7 cellular contexts compared by ENCODE assay signal in the genomic region with DNA sequence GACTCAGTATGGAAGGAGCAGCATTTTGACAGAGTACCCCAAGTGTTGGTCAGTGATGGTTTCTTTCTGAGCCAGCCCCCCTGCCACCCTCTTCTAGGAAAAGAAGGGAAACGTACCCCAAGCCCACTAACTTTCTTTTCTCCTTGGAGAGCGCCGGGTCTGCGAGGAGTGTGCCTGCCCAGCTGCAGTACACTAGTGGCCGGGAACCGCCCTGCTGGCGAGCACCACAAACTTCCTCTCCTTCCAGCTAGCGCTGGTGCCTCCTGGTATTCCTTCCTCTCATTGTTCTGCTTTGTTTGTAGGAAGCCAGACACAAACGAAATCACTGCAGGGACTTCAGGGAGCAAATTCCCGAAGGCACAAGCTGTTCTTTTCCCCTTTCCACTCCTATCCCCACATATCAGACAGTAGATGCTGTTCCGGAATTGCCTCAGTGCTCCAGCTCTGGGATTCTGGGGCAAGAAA. TPM values are rescaled to one million over a fixed set of nuclear protein-coding genes. Genes with fewer than 3 reads are reported as not detected.
DNase-seq lines count a peak whose midpoint lies in the region; ATAC-seq and TF ChIP-seq lines count a peak whose summit lies in the region.

No MANE protein-coding gene starts in this region.

- no peak overlapping the region for H3T11ph ChIP-seq in H9 (ENCODE audit: low read length)

- H3K4me3 Mint-ChIP-seq in H9: peak overlapping the region; percentile 56 to 88

- no CpG with 5 or more reads among the region's 11 CpGs for WGBS in H9 (ENCODE audit: extremely low coverage, insufficient read length, low lambda C conversion rate)

- no peak overlapping the region for H2BK5ac ChIP-seq in H9 (ENCODE audit: insufficient read length, low read length)

- no peaks in the 10 kb centered on the region for H3K9me2 ChIP-seq in PC-3 (replicated peaks; ENCODE audit: low read length)

- no peak overlapping the region for H2BK120ac ChIP-seq in H9 (ENCODE audit: low read depth, low read length, poor library complexity, severe bottlenecking)

- intact Hi-C loops in PC-3 (cut with micrococcal nuclease): loop anchor here (5.0 to 10.0 kb wide), 3 partner anchors 47 to 839 kb away; no protein-coding TSS in a partner anchor

- CTCF ChIA-PET in PC-3 (lab: Charles Lee): no interaction called here

- H2AFZ ChIP-seq in H9 (ENCODE audit: low read length) (no peak overlapping the region), PC-3 (ENCODE audit: low read length) (peak overlapping the region; percentile 76)

- peak; percentile 69 for DNase-seq in H9
- DNase-seq in PC-3: peak; percentile 56
- peak; percentile 10 for DNase-seq in fibroblast of the conjunctiva (ENCODE audit: low read depth)
- DNase-seq in occipital lobe (lab: John Stamatoyannopoulos, UW): peak; percentile 8

- H3K36me3 ChIP-seq in PC-3 (ENCODE audit: low read depth, low read length): no peaks in the 10 kb centered on the region

- H3K79me2 ChIP-seq in H9 (ENCODE audit: insufficient read depth, low read length): no peaks in the 10 kb centered on the region
- H3K79me2 ChIP-seq in PC-3 (ENCODE audit: low read length): no peaks in the 10 kb centered on the region

- H2AK5ac ChIP-seq in H9 (ENCODE audit: insufficient read length, low read length): no peak overlapping the region

- H3K18ac ChIP-seq in H9 (ENCODE audit: insufficient read length, low read depth, low read length): no peak overlapping the region

- H3K27ac ChIP-seq in H9 (ENCODE audit: insufficient read length, low read depth, low read length): no peak overlapping the region
- H3K27ac ChIP-seq in PC-3 (ENCODE audit: low read length): no peak overlapping the region

- no peak overlapping the region for H3K56ac ChIP-seq in H9 (ENCODE audit: insufficient read length, low read depth, low read length)

- no peaks in the 10 kb centered on the region for H3K79me1 ChIP-seq in H9 (ENCODE audit: insufficient read depth, low read depth, low read length, poor library complexity, severe bottlenecking)

- H4K20me1 ChIP-seq in H9 (ENCODE audit: control insufficient read depth, insufficient read depth, insufficient read length) (peaks cover 2% of the 10 kb centered on the region), PC-3 (ENCODE audit: low read length) (no peaks in the 10 kb centered on the region)

- H3K27me3 Mint-ChIP-seq in H9 (ENCODE audit: low read depth): peaks cover 97% of the 10 kb centered on the region

- H3K23ac ChIP-seq in H9 (ENCODE audit: insufficient read length, low read depth, low read length): no peak overlapping the region

- no peak overlapping the region for H3K14ac ChIP-seq in H9 (ENCODE audit: insufficient read depth, low read length)

- H3K23me2 ChIP-seq in H9 (ENCODE audit: insufficient read length, low read depth, low read length, poor library complexity, severe bottlenecking): peaks cover 18% of the 10 kb centered on the region

- no peak overlapping the region for H4K91ac ChIP-seq in H9 (ENCODE audit: insufficient read length, low read depth, low read length)

- H3K4me1 ChIP-seq in H9 (ENCODE audit: insufficient read depth, low read length) (no peaks in the 10 kb centered on the region), PC-3 (ENCODE audit: insufficient read depth, low read length) (no peaks in the 10 kb centered on the region)

- H3K27me3 ChIP-seq in H9 (ENCODE audit: insufficient read depth, low read length) (peaks cover 48% of the 10 kb centered on the region), PC-3 (ENCODE audit: low read length) (peaks cover 88% of the 10 kb centered on the region)

- H2BK12ac ChIP-seq in H9 (ENCODE audit: insufficient read length, low read depth, low read length): no peak overlapping the region

- POLR2A ChIA-PET in PC-3 (lab: Charles Lee; ENCODE audit: unreplicated experiment): no interaction called here

- peaks cover 0 to 1% of the 10 kb centered on the region in 2 experiments; a peak in 2 of 5 replicates for H3K9me3 Mint-ChIP-seq in H9

- H3K4me1 Mint-ChIP-seq in H9: peaks cover 23 to 27% of the 10 kb centered on the region in 2 experiments

- no peak overlapping the region for H4K5ac ChIP-seq in H9 (ENCODE audit: insufficient read length, low read depth, low read length)

- ATAC-seq in PC-3 (peak; percentile 37), GM21723 (IDR thresholded peaks at IDR 0.05; ENCODE audit: unreplicated experiment) (no peak), GM19328 (IDR thresholded peaks at IDR 0.05; ENCODE audit: unreplicated experiment) (no peak), HG02970 (IDR thresholded peaks at IDR 0.05; ENCODE audit: low FRiP score, unreplicated experiment) (no peak)

- peak; percentile 52; the same call in 2 of the 3 replicates for TF ChIP-seq CTCF in H9 (conservative IDR thresholded peaks at IDR 0.05)
- no peak for TF ChIP-seq CTCF in PC-3 (conservative IDR thresholded peaks at IDR 0.05; ENCODE audit: low read depth, low read length)

- H3K27ac Mint-ChIP-seq in H9: no peak overlapping the region

- peaks cover 0 to under 1% (median 0%) of the 10 kb centered on the region in 3 experiments; a peak in 3 of 7 replicates for H3K36me3 Mint-ChIP-seq in H9 (ENCODE audit: insufficient read depth in 1 of 3, low read depth in 3 of 3)

- H3F3A ChIP-seq in PC-3 (ENCODE audit: low read length, unreplicated experiment): no peaks in the 10 kb centered on the region

- H4K8ac ChIP-seq in H9 (replicated peaks; ENCODE audit: insufficient read length, low read depth, low read length): no peak overlapping the region

- no peak overlapping the region for H3K4ac ChIP-seq in H9 (ENCODE audit: low read depth, low read length)

- BruUV-seq in PC-3 (replicated peaks; lab: Mats Ljungman, UMichigan): no TSS peak

- H3K9me3 ChIP-seq in H9 (ENCODE audit: control insufficient read depth, low read depth, low read length) (no peaks in the 10 kb centered on the region), PC-3 (ENCODE audit: low read length) (no peaks in the 10 kb centered on the region)

- no peak overlapping the region for H2BK20ac ChIP-seq in H9 (ENCODE audit: low read depth, low read length, poor library complexity, severe bottlenecking)

- H3K4me2 ChIP-seq in H9 (ENCODE audit: insufficient read depth, insufficient read length, low read length) (peak overlapping the region; percentile 85), PC-3 (ENCODE audit: low read length) (peak overlapping the region; percentile 88)

- H2BK15ac ChIP-seq in H9 (ENCODE audit: low read depth, low read length): no peak overlapping the region

- H3K4me3 ChIP-seq in PC-3 (ENCODE audit: low read length): peak overlapping the region; percentile 76

- H3K9ac ChIP-seq in H9 (ENCODE audit: extremely low read depth, insufficient read length, low read length) (no peak overlapping the region), PC-3 (ENCODE audit: low read length) (no peak overlapping the region)

RNA-seq across cellular contexts. Expression of gene CCDC85A, which starts 1.8 kb away (rescaled TPM):
- total RNA-seq in H9 (2021) (0.17 TPM in 1 of 2 replicates, not detected in the other), PC-3 (2014; rRNA removed) (1.1 and 2.0 TPM in 2 replicates), occipital lobe (38.8 TPM)

Comparison
In these comparisons a context has a peak if more than half of its experiments do, and no peak if none do; other contexts are left out.
1. DNase-seq: peak in every context shown above with its lines; median percentile 69 in H9; 56 in PC-3; 10 in fibroblast of the conjunctiva; 8 in occipital lobe.
2. RNA of gene CCDC85A, which starts 1.8 kb away (total RNA-seq): 38.8 TPM in occipital lobe (single experiment); 1.1 to 2.0 TPM in PC-3 and 0.17 TPM in H9; every median in the first group is over 10 times any median in the second.